12 cellular contexts compared by ENCODE assay signal in genomic region chr6:100175814-100176275, GRCh38.
A peak's percentile ranks its signal among the peaks of the same experiment; 100 is the strongest.
DNase-seq lines count a peak whose midpoint lies in the region; ATAC-seq, FAIRE-seq and TF ChIP-seq lines count a peak whose summit lies in the region.
"Had no signal": no experiment of that assay in that cellular context is flagged by ENCODE, and none has a peak within 500 bp of the region (broad histone marks: within the 10 kb centered on the region; RNA-seq: fewer than 3 reads in every experiment).

No MANE protein-coding gene starts in this region.

- DNase-seq in Right ventricle myocardium superior, result no peak
- DNase-seq in cardiac septum (ENCODE audit: low spot score), result no peak
- DNase-seq in bronchial epithelial cell (ENCODE audit: low read depth), result peak; percentile 72
- DNase-seq in left lung, result no peak
- no peak for DNase-seq in MM.1S
- no peak for DNase-seq in activated CD4-positive, alpha-beta T cell treated with anti-CD3 and anti-CD28 coated beads for 48 hours
- DNase-seq in activated T-cell treated with anti-CD3 and anti-CD28 coated beads, Interleukin-2, amount 50 U/mL, for 4 hours, result no peak
- no peak for DNase-seq in NOMO-1 (lab: John Stamatoyannopoulos, UW; ENCODE audit: unreplicated experiment in 2 of 2)
- DNase-seq: ACHN; naive thymus-derived CD8-positive, alpha-beta T cell had no signal

- H3K4me2 ChIP-seq in MM.1S (ENCODE audit: low read depth, low read length), result no peak overlapping the region

- peaks cover 6% of the 10 kb centered on the region for H3K27me3 Mint-ChIP-seq in activated T-cell treated with anti-CD3 and anti-CD28 coated beads, Interleukin-2, amount 50 U/mL, for 4 hours (ENCODE audit: low read depth)

- no peaks in the 10 kb centered on the region for H4K20me1 ChIP-seq in MM.1S (ENCODE audit: insufficient read depth, low read length)

- H3K9me3 Mint-ChIP-seq in activated T-cell treated with anti-CD3 and anti-CD28 coated beads, Interleukin-2, amount 50 U/mL, for 4 hours, result no peaks in the 10 kb centered on the region
- H3K9me3 Mint-ChIP-seq: naive thymus-derived CD8-positive, alpha-beta T cell had no signal

- ATAC-seq in Right ventricle myocardium superior (ENCODE audit: poor library complexity) (peak; percentile 73), left lung (peak; percentile 68)
- no peak for ATAC-seq in activated T-cell treated with anti-CD3 and anti-CD28 coated beads, Interleukin-2, amount 50 U/mL, for 4 hours
- ATAC-seq: naive thymus-derived CD8-positive, alpha-beta T cell had no signal

- no peaks in the 10 kb centered on the region for H3K27me3 ChIP-seq in bronchial epithelial cell (ENCODE audit: control insufficient read depth, insufficient read depth, low read length)
- no peaks in the 10 kb centered on the region for H3K27me3 ChIP-seq in left lung
- no peaks in the 10 kb centered on the region for H3K27me3 ChIP-seq in MM.1S (replicated peaks; ENCODE audit: insufficient read depth, low read length)

- no peak for TF ChIP-seq CTCF in bronchial epithelial cell (IDR thresholded peaks at IDR 0.05; ENCODE audit: insufficient read depth, low read length, severe bottlenecking)
- TF ChIP-seq CTCF in left lung (IDR thresholded peaks at IDR 0.05), result no peak
- TF ChIP-seq CTCF in MM.1S (IDR thresholded peaks at IDR 0.05; ENCODE audit: low read length), result no peak

- no peaks in the 10 kb centered on the region for H3F3A ChIP-seq in MM.1S (ENCODE audit: insufficient read depth, low read length)

- H3K36me3 ChIP-seq in bronchial epithelial cell (ENCODE audit: control insufficient read depth, insufficient read depth, low read length) (no peaks in the 10 kb centered on the region), left lung (no peaks in the 10 kb centered on the region), MM.1S (replicated peaks; ENCODE audit: insufficient read depth, low read length) (no peaks in the 10 kb centered on the region)

- H3K27ac ChIP-seq in left lung (peak overlapping the region in 1 of 2 donors; percentile 62), MM.1S (ENCODE audit: low read length) (no peak overlapping the region)
- H3K27ac ChIP-seq: foreskin keratinocyte, VCaP had no signal

- no peaks in the 10 kb centered on the region for H3K79me2 ChIP-seq in MM.1S (ENCODE audit: low read length)

- intact Hi-C loops in Right ventricle myocardium superior (cut with DNase I), result no loop called here
- intact Hi-C loops in cardiac septum (cut with DNase I), result no loop called here
- intact Hi-C loops in left lung (cut with DNase I), result no loop called here

- no peak for FAIRE-seq in bronchial epithelial cell (lab: Jason Lieb, UNC)

- H3K4me3 ChIP-seq in bronchial epithelial cell (ENCODE audit: low read depth, low read length) (no peak overlapping the region), left lung (no peak overlapping the region), MM.1S (ENCODE audit: low read length) (no peak overlapping the region)

- H3K4me3 Mint-ChIP-seq in activated T-cell treated with anti-CD3 and anti-CD28 coated beads, Interleukin-2, amount 50 U/mL, for 4 hours, result no peak overlapping the region
- H3K4me3 Mint-ChIP-seq: naive thymus-derived CD8-positive, alpha-beta T cell had no signal

- no peaks in the 10 kb centered on the region for H3K9me2 ChIP-seq in MM.1S (replicated peaks; ENCODE audit: insufficient read depth, low read length)

- no peak overlapping the region for H2AFZ ChIP-seq in MM.1S (ENCODE audit: low read length)

- no peak overlapping the region for H3K9ac ChIP-seq in MM.1S (ENCODE audit: low read length)

- no peaks in the 10 kb centered on the region for H3K4me1 Mint-ChIP-seq in activated T-cell treated with anti-CD3 and anti-CD28 coated beads, Interleukin-2, amount 50 U/mL, for 4 hours (ENCODE audit: low read depth)
- H3K4me1 Mint-ChIP-seq: naive thymus-derived CD8-positive, alpha-beta T cell had no signal

- peaks cover 0 to 12% of the 10 kb centered on the region in 2 donors for H3K4me1 ChIP-seq in left lung
- no peaks in the 10 kb centered on the region for H3K4me1 ChIP-seq in MM.1S (ENCODE audit: low read length)
- H3K4me1 ChIP-seq: foreskin keratinocyte had no signal

- H3K36me3 Mint-ChIP-seq in activated T-cell treated with anti-CD3 and anti-CD28 coated beads, Interleukin-2, amount 50 U/mL, for 4 hours (ENCODE audit: insufficient read depth), result no peaks in the 10 kb centered on the region
- H3K36me3 Mint-ChIP-seq: naive thymus-derived CD8-positive, alpha-beta T cell had no signal

- H3K9me3 ChIP-seq in left lung (no peaks in the 10 kb centered on the region), MM.1S (replicated peaks; ENCODE audit: insufficient read depth, low read length) (no peaks in the 10 kb centered on the region)

Comparison
In these comparisons a context has a peak if more than half of its experiments do, and no peak if none do; other contexts are left out.
1. ATAC-seq: peak in Right ventricle myocardium superior (single experiment) and left lung (single experiment); none in activated T-cell treated with anti-CD3 and anti-CD28 coated beads, Interleukin-2, amount 50 U/mL, for 4 hours (0 of 2).